Comparison of ENCODE assay signal across 2 cellular contexts in genomic region chr11:65428578-65429068, GRCh38.
TF ChIP-seq lines count a peak whose summit lies in the region.

No MANE protein-coding gene starts in this region.

TF ChIP-seq in GM12878, 131 proteins besides CTCF, POLR2A, EP300 and RAD21:
- TF ChIP-seq POLR2AphosphoS2 (IDR thresholded peaks at IDR 0.05; ENCODE audit: low read depth, low read length): peak; percentile 19; the same call in 1 of the 2 replicates
- peak; percentile 8; the same call in 1 of the 2 replicates for TF ChIP-seq POLR2AphosphoS5 (IDR thresholded peaks at IDR 0.05; ENCODE audit: low read length)
- no peak for TF ChIP-seq ZNF207 (IDR thresholded peaks at IDR 0.05; ENCODE audit: borderline replicate concordance)

TF ChIP-seq in HEK293T, 16 proteins besides CTCF, POLR2A, EP300 and RAD21:
- TF ChIP-seq PKNOX1 (IDR thresholded peaks at IDR 0.05) (no peak), FOXA1 (IDR thresholded peaks at IDR 0.05) (no peak), ELF4 (IDR thresholded peaks at IDR 0.05) (no peak), SUZ12 (IDR thresholded peaks at IDR 0.05) (no peak), FOXK2 (IDR thresholded peaks at IDR 0.05) (no peak), ARNT (IDR thresholded peaks at IDR 0.05) (no peak), SP1 (IDR thresholded peaks at IDR 0.05) (no peak), TARDBP (IDR thresholded peaks at IDR 0.05) (no peak), FOXM1 (IDR thresholded peaks at IDR 0.05; ENCODE audit: borderline replicate concordance) (no peak), HDGF (IDR thresholded peaks at IDR 0.05; ENCODE audit: borderline replicate concordance) (no peak), NFRKB (IDR thresholded peaks at IDR 0.05) (no peak), CTBP1 (IDR thresholded peaks at IDR 0.05; ENCODE audit: borderline replicate concordance) (no peak), BHLHE40 (IDR thresholded peaks at IDR 0.05; ENCODE audit: borderline replicate concordance) (no peak), LEF1 (IDR thresholded peaks at IDR 0.05; ENCODE audit: borderline replicate concordance) (no peak), ZNF384 (IDR thresholded peaks at IDR 0.05) (no peak), L3MBTL2 (conservative IDR thresholded peaks at IDR 0.05) (no peak)
